ENCODE assay signal across 9 cellular contexts in the genomic region with DNA sequence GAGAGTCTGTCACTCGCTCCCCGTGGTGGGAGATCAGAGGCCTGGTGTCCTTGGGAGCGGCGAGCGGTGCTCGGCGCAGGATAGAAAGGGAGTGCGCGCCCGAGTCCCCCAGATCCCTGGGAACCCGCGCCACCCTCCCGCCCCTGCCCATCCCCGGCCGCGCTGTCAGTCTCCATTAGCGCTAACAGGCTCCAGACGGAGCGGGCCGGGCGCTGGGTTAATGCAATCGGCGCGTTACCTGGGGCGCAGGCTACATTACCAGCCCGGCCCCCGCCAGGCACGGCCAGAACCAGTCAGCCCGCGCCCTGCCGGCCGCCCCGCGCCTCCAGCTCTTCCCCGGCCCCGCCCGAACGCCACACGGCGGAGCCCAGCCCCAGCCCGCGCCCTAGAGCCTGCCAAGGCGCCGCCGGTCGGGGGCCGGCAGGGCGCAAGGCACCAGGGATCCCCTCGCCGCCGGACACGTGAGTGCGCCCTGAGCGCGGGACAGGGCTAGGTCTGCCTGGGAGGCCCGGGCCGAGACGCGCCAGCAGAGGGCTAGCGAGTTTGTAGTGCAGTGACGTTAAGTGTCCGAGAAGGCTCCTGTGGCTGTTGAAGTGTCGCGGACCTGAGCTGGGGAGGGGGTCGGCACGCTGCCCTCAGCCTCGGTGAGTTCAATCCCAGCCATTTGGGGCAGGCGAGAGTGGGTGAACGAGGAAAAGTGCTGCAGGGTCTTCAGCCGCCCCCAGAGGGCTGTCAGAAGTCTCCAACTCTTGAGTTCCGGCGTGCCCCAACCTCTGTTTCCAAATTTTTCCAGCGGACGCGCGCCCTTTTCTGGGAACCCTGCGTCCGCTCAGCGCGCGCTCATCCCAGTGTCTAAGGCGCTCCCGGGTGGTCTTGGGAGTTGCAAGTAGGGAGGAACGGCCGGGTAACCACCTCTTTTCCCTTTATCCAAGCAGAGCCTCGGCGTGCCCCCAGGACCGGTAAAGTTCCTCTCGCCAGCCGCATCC. TPM values are rescaled to one million over a fixed set of nuclear protein-coding genes. Genes with fewer than 3 reads are reported as not detected.
DNase-seq lines count a peak whose midpoint lies in the region; ATAC-seq and TF ChIP-seq lines count a peak whose summit lies in the region.
"Had no signal": no experiment of that assay in that cellular context is flagged by ENCODE, and none has a peak within 500 bp of the region (broad histone marks: within the 10 kb centered on the region; RNA-seq: fewer than 3 reads in every experiment).

Gene SLC6A2 (plus strand): TSS at position 280 of the 986 bp plus-strand sequence. CDS start 707 bp downstream, outside the sequence.

- DNase-seq in NCI-H2227 (lab: John Stamatoyannopoulos, UW; ENCODE audit: unreplicated experiment) (peak; percentile 9), NCI-H2227 treated with DMSO at 0.1 percent for 48 hours (lab: John Stamatoyannopoulos, UW) (no peak), right lobe of liver (no peak)
- no peak for DNase-seq in activated CD8-positive, alpha-beta T cell treated with anti-CD3 and anti-CD28 coated beads for 36 hours
- no peak for DNase-seq in stimulated activated CD4-positive, alpha-beta T cell treated with anti-CD3 and anti-CD28 coated beads, Interleukin-12 subunit alpha, Interleukin-12 subunit beta, amount 100 ng/mL, for 4 hours
- DNase-seq: activated CD4-positive, CD25-positive, alpha-beta regulatory T cell treated with anti-CD3 and anti-CD28 coated beads, Interleukin-2, amount 50 U/mL, for 72 hours had no signal

- intact Hi-C loops in right lobe of liver (cut with DNase I): no loop called here
- intact Hi-C loops in activated CD8-positive, alpha-beta T cell treated with anti-CD3 and anti-CD28 coated beads for 36 hours (cut with micrococcal nuclease): no loop called here

- H3K27ac Mint-ChIP-seq in activated CD8-positive, alpha-beta T cell treated with anti-CD3 and anti-CD28 coated beads for 36 hours: no peak within 1 kb of the TSS

- H3K4me1 ChIP-seq in esophagus (ENCODE audit: control insufficient read depth in 2 of 2, insufficient read depth in 2 of 2, low read length in 1 of 2): peaks cover 7 to 8% of the 10 kb centered on the region in 2 donors
- peaks cover 0 to 7% (median 0%) of the 10 kb centered on the region in 4 donors for H3K4me1 ChIP-seq in right lobe of liver
- no peaks in the 10 kb centered on the region for H3K4me1 ChIP-seq in urinary bladder (ENCODE audit: insufficient read depth)

- H3K27me3 Mint-ChIP-seq in activated CD8-positive, alpha-beta T cell treated with anti-CD3 and anti-CD28 coated beads for 36 hours: peaks cover 9% of the 10 kb centered on the region

- POLR2A ChIA-PET in activated CD8-positive, alpha-beta T cell treated with anti-CD3 and anti-CD28 coated beads for 36 hours (lab: Charles Lee): no interaction called here

- no peaks in the 10 kb centered on the region for H3K36me3 Mint-ChIP-seq in activated CD8-positive, alpha-beta T cell treated with anti-CD3 and anti-CD28 coated beads for 36 hours (ENCODE audit: low read depth)

- 2 to 4% methylated on average over 90 of the region's 90 CpGs for WGBS in esophagus, 2 donors
- WGBS in right lobe of liver (ENCODE audit: insufficient coverage, low coverage, low lambda C conversion rate, missing lambda C conversion rate): 0% methylated on average over 18 of the region's 90 CpGs
- 2% methylated on average over 90 of the region's 90 CpGs for WGBS in urinary bladder

- H3K36me3 ChIP-seq in esophagus (ENCODE audit: control insufficient read depth in 2 of 2, insufficient read depth in 2 of 2, low read length in 1 of 2) (no peaks in the 10 kb centered on the region), right lobe of liver (no peaks in the 10 kb centered on the region), urinary bladder (ENCODE audit: insufficient read depth) (no peaks in the 10 kb centered on the region)

- H3K4me1 Mint-ChIP-seq in activated CD8-positive, alpha-beta T cell treated with anti-CD3 and anti-CD28 coated beads for 36 hours (ENCODE audit: low read depth): no peaks in the 10 kb centered on the region

- H3K4me3 Mint-ChIP-seq in activated CD8-positive, alpha-beta T cell treated with anti-CD3 and anti-CD28 coated beads for 36 hours: no peak within 1 kb of the TSS

- ATAC-seq in right lobe of liver (peak in 3 of 4 donors; percentile 38 to 61 (median 44)), HG03159 (IDR thresholded peaks at IDR 0.05; ENCODE audit: unreplicated experiment) (no peak)
- ATAC-seq in activated CD8-positive, alpha-beta T cell treated with anti-CD3 and anti-CD28 coated beads for 36 hours: no peak

- H3K9me3 ChIP-seq in esophagus (ENCODE audit: control insufficient read depth in 2 of 2, insufficient read depth in 1 of 2, low read depth in 1 of 2, low read length in 1 of 2): peaks cover 0 to 3% of the 10 kb centered on the region in 2 donors
- H3K9me3 ChIP-seq in right lobe of liver: no peaks in the 10 kb centered on the region

- H3K27me3 ChIP-seq in esophagus (ENCODE audit: control insufficient read depth in 1 of 2, insufficient read depth in 2 of 2, low read length in 2 of 2) (peaks cover 3 to 16% of the 10 kb centered on the region in 2 donors), right lobe of liver (peaks cover 0 to 6% of the 10 kb centered on the region in 2 donors)

- H3K27ac ChIP-seq in esophagus (ENCODE audit: low read depth in 2 of 2, low read length in 1 of 2) (no peak within 1 kb of the TSS), right lobe of liver (no peak within 1 kb of the TSS), urinary bladder (ENCODE audit: low read depth) (no peak within 1 kb of the TSS)

- CTCF ChIA-PET in activated CD8-positive, alpha-beta T cell treated with anti-CD3 and anti-CD28 coated beads for 36 hours (lab: Charles Lee): no interaction called here

- H3K4me3 ChIP-seq in esophagus (ENCODE audit: low read depth in 1 of 2, low read length in 2 of 2) (peak within 1 kb of the TSS; percentile 32), right lobe of liver (no peak within 1 kb of the TSS), urinary bladder (ENCODE audit: low read depth, low read length) (peak within 1 kb of the TSS; percentile 38)

- TF ChIP-seq CTCF in right lobe of liver (IDR thresholded peaks at IDR 0.05): no peak
- TF ChIP-seq CTCF in activated CD8-positive, alpha-beta T cell treated with anti-CD3 and anti-CD28 coated beads for 36 hours (IDR thresholded peaks at IDR 0.05): no peak

- no peaks in the 10 kb centered on the region for H3K9me3 Mint-ChIP-seq in activated CD8-positive, alpha-beta T cell treated with anti-CD3 and anti-CD28 coated beads for 36 hours

- TF ChIP-seq POLR2A in right lobe of liver (IDR thresholded peaks at IDR 0.05): no peak

RNA-seq across cellular contexts. Expression of gene SLC6A2, which starts in this region (rescaled TPM):
- polyA plus RNA-seq in esophagus (under 1 TPM; 0.06 to 0.10 TPM), urinary bladder (0.27 TPM)
- total RNA-seq in right lobe of liver (1 to 10 TPM in 1 of 6 experiments, under 1 TPM in 2, not detected in 3; 0.37 to 2.9 (median 0.37) TPM), urinary bladder (10.5 TPM)
- total RNA-seq in activated CD8-positive, alpha-beta T cell treated with anti-CD3 and anti-CD28 coated beads for 36 hours: not detected

Comparison
In these comparisons a context has a peak if more than half of its experiments do, and no peak if none do; other contexts are left out.
1. H3K4me3 ChIP-seq: peak in esophagus (2 of 2) and urinary bladder (single experiment); none in right lobe of liver (0 of 3).
2. ATAC-seq: peak in right lobe of liver (3 of 4); none in activated CD8-positive, alpha-beta T cell treated with anti-CD3 and anti-CD28 coated beads for 36 hours (single experiment) and HG03159 (single experiment).